ENCODE assay signal across 1 cellular context in the genomic region with DNA sequence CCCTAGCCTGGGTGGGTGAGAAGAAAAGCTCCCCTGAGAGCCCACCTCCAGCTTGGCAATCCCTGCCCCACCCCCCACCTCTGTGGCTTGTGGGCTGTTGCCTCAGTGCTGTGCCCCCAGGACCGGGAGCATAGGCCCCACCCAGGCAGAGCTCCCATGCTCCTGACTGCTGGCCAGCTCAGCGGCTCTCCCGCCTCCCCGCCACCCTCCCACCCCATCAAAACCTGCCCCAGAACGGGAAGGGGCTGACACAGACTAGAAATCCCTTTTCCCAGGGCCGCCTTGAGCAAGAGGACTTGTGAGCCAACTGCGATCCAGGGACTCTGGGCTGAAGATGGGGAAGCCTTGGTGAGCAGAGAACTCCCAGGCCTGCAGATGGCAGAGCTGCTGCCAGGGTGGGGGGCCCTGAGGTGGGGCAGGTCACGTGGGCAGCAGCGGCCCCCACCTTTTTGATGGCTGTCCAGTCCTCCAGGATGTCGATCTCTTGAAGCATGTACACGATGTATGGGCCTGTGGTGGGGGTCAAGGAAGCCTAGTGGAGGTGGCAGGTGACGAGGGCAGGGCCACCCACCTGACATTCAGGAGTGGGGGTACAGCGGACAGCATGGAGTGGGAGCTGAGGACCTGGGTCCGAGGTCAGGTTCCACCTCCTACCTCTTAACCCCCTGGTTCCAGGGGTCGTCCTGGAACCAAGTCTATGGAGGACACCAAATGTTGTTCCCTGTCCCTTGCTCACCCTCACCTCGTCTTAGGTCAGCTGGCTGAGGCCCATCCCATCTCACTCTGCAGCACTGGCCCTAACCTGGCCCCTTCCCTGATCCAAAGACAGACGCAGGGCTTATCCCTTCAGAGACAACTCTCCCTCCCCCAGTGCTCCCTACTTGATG.
TF ChIP-seq lines count a peak whose summit lies in the region.

No MANE protein-coding gene starts in this region.

TF ChIP-seq in IMR-90, 13 proteins besides CTCF, POLR2A, EP300 and RAD21:
- TF ChIP-seq, protein P1, sequence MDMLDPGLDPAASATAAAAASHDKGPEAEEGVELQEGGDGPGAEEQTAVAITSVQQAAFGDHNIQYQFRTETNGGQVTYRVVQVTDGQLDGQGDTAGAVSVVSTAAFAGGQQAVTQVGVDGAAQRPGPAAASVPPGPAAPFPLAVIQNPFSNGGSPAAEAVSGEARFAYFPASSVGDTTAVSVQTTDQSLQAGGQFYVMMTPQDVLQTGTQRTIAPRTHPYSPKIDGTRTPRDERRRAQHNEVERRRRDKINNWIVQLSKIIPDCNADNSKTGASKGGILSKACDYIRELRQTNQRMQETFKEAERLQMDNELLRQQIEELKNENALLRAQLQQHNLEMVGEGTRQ (IDR thresholded peaks at IDR 0.05; ENCODE audit: low read depth, low read length) = no peak
- no peak for TF ChIP-seq MAZ (IDR thresholded peaks at IDR 0.05; ENCODE audit: borderline replicate concordance, low read depth, low read length)
- no peak for TF ChIP-seq MXI1 (IDR thresholded peaks at IDR 0.05; ENCODE audit: borderline replicate concordance, low read depth, low read length)
- TF ChIP-seq RCOR1 (IDR thresholded peaks at IDR 0.05; ENCODE audit: insufficient replicate concordance, low read length) = no peak
- TF ChIP-seq NFE2L2 (IDR thresholded peaks at IDR 0.05; ENCODE audit: low read depth, low read length) = no peak
- TF ChIP-seq MAFK (IDR thresholded peaks at IDR 0.05; ENCODE audit: low read depth, low read length) = no peak
- no peak for TF ChIP-seq ELK1 (IDR thresholded peaks at IDR 0.05; ENCODE audit: borderline replicate concordance, low read depth, low read length)
- no peak for TF ChIP-seq CEBPB (IDR thresholded peaks at IDR 0.05; ENCODE audit: low read depth, low read length)
- no peak for TF ChIP-seq SMC3 (IDR thresholded peaks at IDR 0.05; ENCODE audit: low read depth, low read length)
- TF ChIP-seq FOS (IDR thresholded peaks at IDR 0.05; ENCODE audit: low read depth, low read length) = no peak
- TF ChIP-seq BHLHE40 (IDR thresholded peaks at IDR 0.05; ENCODE audit: low read depth, low read length) = no peak
- no peak for TF ChIP-seq CHD1 (IDR thresholded peaks at IDR 0.05; ENCODE audit: low read depth, low read length)
- no peak for TF ChIP-seq RFX5 (IDR thresholded peaks at IDR 0.05; ENCODE audit: low read depth, low read length)
